ENCODE assay signal across 1 cellular context in genomic region chr17:3025421-3026124, GRCh38.
TF ChIP-seq lines count a peak whose summit lies in the region.

No MANE protein-coding gene starts in this region.

TF ChIP-seq in H1, 55 proteins besides CTCF, POLR2A, EP300 and RAD21:
- TF ChIP-seq EZH2 (IDR thresholded peaks at IDR 0.05; ENCODE audit: low read depth, low read length, severe bottlenecking) = no peak
- TF ChIP-seq NANOG (IDR thresholded peaks at IDR 0.05; ENCODE audit: insufficient read depth, low read depth, low read length, poor library complexity, severe bottlenecking) = no peak
- TF ChIP-seq CHD1 (IDR thresholded peaks at IDR 0.05; ENCODE audit: low read depth, low read length) = no peak
- no peak for TF ChIP-seq SIRT6 (IDR thresholded peaks at IDR 0.05; ENCODE audit: low read length)
- TF ChIP-seq TAF7 (optimal IDR thresholded peaks at IDR 0.05; ENCODE audit: borderline replicate concordance, low read depth, low read length) = no peak
- no peak for TF ChIP-seq SAP30 (IDR thresholded peaks at IDR 0.05; ENCODE audit: insufficient read depth, insufficient replicate concordance, low read length)
- no peak for TF ChIP-seq KDM1A (IDR thresholded peaks at IDR 0.05; ENCODE audit: borderline replicate concordance, low read length)
